ENCODE assay signal across 8 cellular contexts in the genomic region with DNA sequence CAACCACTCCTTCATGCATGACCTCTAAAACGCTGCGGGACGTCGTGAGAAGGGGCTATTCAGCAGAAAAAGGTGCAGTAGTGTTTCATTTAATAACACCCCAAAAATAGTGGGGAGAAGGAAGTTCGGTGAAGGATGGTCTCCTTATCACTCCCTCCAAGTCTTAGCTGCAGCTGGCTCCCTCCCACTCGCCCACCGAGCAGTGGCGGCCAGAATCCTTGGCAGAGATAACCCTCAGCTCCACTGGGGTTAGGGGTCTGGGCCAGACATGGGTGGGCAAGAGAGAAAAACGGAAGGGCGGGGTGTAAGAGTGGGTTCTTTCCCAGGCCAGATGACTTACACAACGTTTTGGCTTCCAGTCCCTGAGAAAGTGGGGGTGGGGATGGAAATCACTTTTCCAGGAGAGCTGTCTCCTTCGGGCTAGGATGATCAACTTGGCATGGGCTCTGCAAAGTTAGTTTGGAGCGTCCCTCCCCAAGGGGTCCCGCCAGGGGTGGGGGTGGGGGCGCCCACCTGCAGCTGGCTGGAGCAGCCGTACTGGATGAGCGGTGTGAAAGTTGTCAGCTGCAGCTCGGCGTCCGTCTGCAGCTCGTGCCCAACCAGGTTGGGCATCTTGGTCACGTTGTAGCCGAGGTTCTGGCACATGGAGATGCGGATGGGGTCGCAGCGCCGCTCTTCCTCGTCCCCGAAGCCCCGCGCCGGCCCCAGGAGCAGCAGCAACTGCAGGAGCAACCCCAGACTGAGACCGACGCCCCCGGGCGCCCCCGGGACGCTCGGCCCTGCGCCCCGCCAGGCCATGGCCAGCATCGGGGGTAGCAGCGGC. TPM values are rescaled to one million over a fixed set of nuclear protein-coding genes. Genes with fewer than 3 reads are reported as not detected.
DNase-seq lines count a peak whose midpoint lies in the region; ATAC-seq and TF ChIP-seq lines count a peak whose summit lies in the region.

No MANE protein-coding gene starts in this region.

- DNase-seq in EH (ENCODE audit: low read depth) = peak; percentile 33
- peak; percentile 22 for DNase-seq in WERI-Rb-1
- peak; percentile 59 for DNase-seq in glutamatergic neuron
- DNase-seq in progenitor cell of endocrine pancreas (ENCODE audit: low spot score, unreplicated experiment) = no peak
- DNase-seq in NCI-H446 treated with DMSO at 0.1 percent for 48 hours (lab: John Stamatoyannopoulos, UW) = no peak
- DNase-seq in GM13976 (ENCODE audit: low spot score) = no peak
- no peak for DNase-seq in NCI-H2196 (lab: John Stamatoyannopoulos, UW; ENCODE audit: unreplicated experiment)

- TF ChIP-seq CTCF in WERI-Rb-1 (IDR thresholded peaks at IDR 0.05; ENCODE audit: low read depth, low read length) (no peak), glutamatergic neuron (IDR thresholded peaks at IDR 0.05; ENCODE audit: partially characterized antibody, unreplicated experiment) (no peak), progenitor cell of endocrine pancreas (IDR thresholded peaks at IDR 0.05; ENCODE audit: unreplicated experiment) (no peak), GM13976 (IDR thresholded peaks at IDR 0.05; ENCODE audit: borderline replicate concordance, control extremely low read depth, extremely low read depth, insufficient read depth, missing control alignments) (no peak)

- no peaks in the 10 kb centered on the region for H3K36me3 ChIP-seq in WERI-Rb-1

- no peaks in the 10 kb centered on the region for H3K36me3 Mint-ChIP-seq in glutamatergic neuron (ENCODE audit: unreplicated experiment)
- H3K36me3 Mint-ChIP-seq in progenitor cell of endocrine pancreas (ENCODE audit: insufficient read depth) = peaks cover 4% of the 10 kb centered on the region

- in situ Hi-C loops in GM13976 (cut with MboI; ENCODE audit: low sequenced_read_pairs, unreplicated experiment) = no loop called here

- H3K4me3 ChIP-seq in WERI-Rb-1 (ENCODE audit: low read depth, low read length) = peak overlapping the region; percentile 59

- H3K27ac Mint-ChIP-seq in glutamatergic neuron (ENCODE audit: unreplicated experiment) = peak overlapping the region; percentile 33
- H3K27ac Mint-ChIP-seq in progenitor cell of endocrine pancreas = peak overlapping the region; percentile 61

- peak; percentile 7 for ATAC-seq in HG02763 (IDR thresholded peaks at IDR 0.05; ENCODE audit: unreplicated experiment)

- H3K9me3 Mint-ChIP-seq in glutamatergic neuron (ENCODE audit: unreplicated experiment) (peaks cover 10% of the 10 kb centered on the region), progenitor cell of endocrine pancreas (ENCODE audit: low read depth) (no peaks in the 10 kb centered on the region)

- no peaks in the 10 kb centered on the region for H3K9me3 ChIP-seq in WERI-Rb-1 (ENCODE audit: severe bottlenecking)

- H3K4me1 Mint-ChIP-seq in glutamatergic neuron (ENCODE audit: low read depth, unreplicated experiment) (peaks cover 2% of the 10 kb centered on the region), progenitor cell of endocrine pancreas (ENCODE audit: low read depth) (peaks cover 54% of the 10 kb centered on the region)

- H3K27me3 Mint-ChIP-seq in glutamatergic neuron (ENCODE audit: unreplicated experiment) (peaks cover 7% of the 10 kb centered on the region), progenitor cell of endocrine pancreas (no peaks in the 10 kb centered on the region)

- H3K27me3 ChIP-seq in WERI-Rb-1 (ENCODE audit: insufficient read depth, low read depth, severe bottlenecking) = no peaks in the 10 kb centered on the region

- H3K27ac ChIP-seq in WERI-Rb-1 = peak overlapping the region; percentile 35

- H3K4me3 Mint-ChIP-seq in glutamatergic neuron (ENCODE audit: unreplicated experiment) (peak overlapping the region; percentile 86), progenitor cell of endocrine pancreas (ENCODE audit: low read depth) (peak overlapping the region; percentile 75)

RNA-seq across cellular contexts. Expression of a gene that starts 0.7 kb away (rescaled TPM):
- 2.0 TPM for total RNA-seq in glutamatergic neuron (ENCODE audit: unreplicated experiment)
- 9.3 and 11.7 TPM in 2 replicates for total RNA-seq in progenitor cell of endocrine pancreas

Comparison
In these comparisons a context has a peak if more than half of its experiments do, and no peak if none do; other contexts are left out.
1. DNase-seq: peak in EH (single experiment), WERI-Rb-1 (single experiment) and glutamatergic neuron (single experiment); none in progenitor cell of endocrine pancreas (single experiment), NCI-H446 treated with DMSO at 0.1 percent for 48 hours (single experiment), GM13976 (single experiment) and NCI-H2196 (single experiment).